21 cellular contexts compared by ENCODE assay signal in genomic region chr6:125123051-125123450, GRCh38.
"Had no signal": no experiment of that assay in that cellular context is flagged by ENCODE, and none has a peak within 500 bp of the region (broad histone marks: within the 10 kb centered on the region; RNA-seq: fewer than 3 reads in every experiment).

No MANE protein-coding gene starts in this region.

- H3K4me3 Mint-ChIP-seq: brain; immature natural killer cell; nephron; stimulated activated naive CD8-positive, alpha-beta T cell treated with anti-CD3 and anti-CD28 coated beads, Interleukin-15, Interleukin-2, amounts not matched to agents 100 ng/mL and 50 ng/mL, for 24 hours had no signal

- H3K4me3 ChIP-seq: hepatocyte, left ventricle myocardium inferior, skin epidermis, tibial nerve had no signal

- H3K9ac ChIP-seq: parathyroid adenoma had no signal

- DNase-seq: activated T-cell treated with anti-CD3 and anti-CD28 coated beads, Interleukin-2, amount 50 U/mL, for 1 hour; aorta; caudate nucleus; dermis blood vessel endothelial cell; effector CD8-positive, alpha-beta T cell; erythroblast; foreskin melanocyte; glutamatergic neuron; immature natural killer cell; kidney glomerular epithelial cell; left ventricle myocardium inferior; right cardiac atrium; stimulated activated CD4-positive, alpha-beta T cell treated with anti-CD3 and anti-CD28 coated beads, Interleukin-1b, Interleukin-23, amount 100 ng/mL, for 48 hours had no signal

- H3K9me3 ChIP-seq: tibial nerve had no signal

- H3K27ac Mint-ChIP-seq: brain; immature natural killer cell; stimulated activated naive CD8-positive, alpha-beta T cell treated with anti-CD3 and anti-CD28 coated beads, Interleukin-15, Interleukin-2, amounts not matched to agents 100 ng/mL and 50 ng/mL, for 24 hours had no signal

- H3K36me3 Mint-ChIP-seq: activated naive CD4-positive, alpha-beta T cell treated with anti-CD3 and anti-CD28 coated beads, Interleukin-2, amount 50 U/mL, for 72 hours; brain; immature natural killer cell had no signal

- H3K27me3 ChIP-seq: hepatocyte, tibial nerve had no signal

- H3K9me3 Mint-ChIP-seq: activated naive CD4-positive, alpha-beta T cell treated with anti-CD3 and anti-CD28 coated beads, Interleukin-2, amount 50 U/mL, for 72 hours; stimulated activated naive CD8-positive, alpha-beta T cell treated with anti-CD3 and anti-CD28 coated beads, Interleukin-15, Interleukin-2, amounts not matched to agents 100 ng/mL and 50 ng/mL, for 24 hours had no signal

- H3K4me1 ChIP-seq: left ventricle myocardium inferior, parathyroid adenoma, tibial nerve had no signal

- H3K36me3 ChIP-seq: left ventricle myocardium inferior, tibial nerve had no signal

- ATAC-seq: activated naive CD4-positive, alpha-beta T cell treated with anti-CD3 and anti-CD28 coated beads, Interleukin-2, amount 50 U/mL, for 72 hours had no signal

- H2AFZ ChIP-seq: hepatocyte, parathyroid adenoma had no signal

- H3K4me1 Mint-ChIP-seq: immature natural killer cell had no signal

- H3K79me2 ChIP-seq: hepatocyte, parathyroid adenoma had no signal

- H3K27me3 Mint-ChIP-seq: brain had no signal

- H3K4me2 ChIP-seq: hepatocyte had no signal

- H3K27ac ChIP-seq: hepatocyte, left ventricle myocardium inferior, parathyroid adenoma, tibial nerve had no signal
